13 cellular contexts compared by ENCODE assay signal in the genomic region with DNA sequence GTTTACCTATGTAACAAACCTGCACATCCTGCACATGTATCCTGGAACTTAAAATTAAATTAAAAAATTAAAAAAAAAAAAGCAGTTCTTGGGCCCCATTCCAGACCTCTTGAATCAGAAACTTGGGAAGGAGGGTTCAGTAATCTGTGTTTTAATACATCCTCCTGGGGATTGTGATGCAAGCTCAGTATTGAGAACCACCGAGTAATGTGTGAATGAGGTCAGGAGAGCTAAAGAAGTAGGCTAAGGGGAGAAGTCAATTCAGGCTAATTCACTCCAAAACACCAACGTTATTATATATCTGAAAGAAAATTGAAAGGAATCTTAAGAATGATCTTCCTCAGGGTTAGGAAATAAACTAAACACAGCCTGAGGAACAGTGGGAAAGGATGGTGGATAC.
DNase-seq lines count a peak whose midpoint lies in the region; ATAC-seq and TF ChIP-seq lines count a peak whose summit lies in the region.
"Had no signal": no experiment of that assay in that cellular context is flagged by ENCODE, and none has a peak within 500 bp of the region (broad histone marks: within the 10 kb centered on the region; RNA-seq: fewer than 3 reads in every experiment).

No MANE protein-coding gene starts in this region.

- H3K9me3 ChIP-seq in adipocyte (ENCODE audit: control insufficient read depth, low read length), result no peaks in the 10 kb centered on the region

- TF ChIP-seq POLR2A in lower leg skin (IDR thresholded peaks at IDR 0.05), result no peak

- H3K36me3 ChIP-seq in adipocyte (ENCODE audit: control insufficient read depth, insufficient read depth, low read length, severe bottlenecking), result no peaks in the 10 kb centered on the region

- 40 to 43% methylated on average over 2 of the region's 2 CpGs for WGBS in lower leg skin, 2 donors

- DNase-seq in GM03348 (ENCODE audit: low spot score) (peak; percentile 52), adipocyte (ENCODE audit: low read depth) (peak; percentile 58), fibroblast of the conjunctiva (ENCODE audit: low read depth) (peak; percentile 32), NCI-H345 treated with DMSO at 0.1 percent for 48 hours (lab: John Stamatoyannopoulos, UW; ENCODE audit: unreplicated experiment) (no peak), GM20000 (ENCODE audit: low spot score) (no peak), lower leg skin (ENCODE audit: low spot score in 2 of 2) (no peak)
- DNase-seq: Calu3; CD4-positive, alpha-beta T cell; DMS79; GDM1 had no signal

- H3K4me3 ChIP-seq in adipocyte (ENCODE audit: low read length), result peak overlapping the region; percentile 19
- H3K4me3 ChIP-seq in lower leg skin (ENCODE audit: low read depth, poor library complexity, severe bottlenecking), result no peak overlapping the region
- H3K4me3 ChIP-seq: GM23338 had no signal

- H3K4me1 ChIP-seq in adipocyte (ENCODE audit: control insufficient read depth, insufficient read depth, low read length), result peaks cover 43% of the 10 kb centered on the region

- no peak overlapping the region for H3K9ac ChIP-seq in adipocyte (ENCODE audit: low read length)

- peak overlapping the region; percentile 54 for H3K27ac ChIP-seq in 22Rv1

- intact Hi-C loops in lower leg skin (cut with DNase I; ENCODE audit: low total_unique reads), result no loop called here

- H3K27me3 ChIP-seq in adipocyte (replicated peaks; ENCODE audit: control insufficient read depth, insufficient read depth, low read length), result no peaks in the 10 kb centered on the region

- ATAC-seq in HG03460 (IDR thresholded peaks at IDR 0.05; ENCODE audit: unreplicated experiment), result no peak
- ATAC-seq: GM23338 had no signal

- no peak for TF ChIP-seq CTCF in 22Rv1 (IDR thresholded peaks at IDR 0.05)
- no peak for TF ChIP-seq CTCF in GM20000 (IDR thresholded peaks at IDR 0.05; ENCODE audit: extremely low read depth, missing control alignments)
- no peak for TF ChIP-seq CTCF in lower leg skin (IDR thresholded peaks at IDR 0.05)

Comparison
In these comparisons a context has a peak if more than half of its experiments do, and no peak if none do; other contexts are left out.
1. DNase-seq: peak in GM03348 (single experiment), adipocyte (single experiment) and fibroblast of the conjunctiva (single experiment); none in NCI-H345 treated with DMSO at 0.1 percent for 48 hours (single experiment), GM20000 (single experiment) and lower leg skin (0 of 2).